Comparison of ENCODE assay signal across 8 cellular contexts in genomic region chr9:127921592-127922120, GRCh38. TPM values are rescaled to one million over a fixed set of nuclear protein-coding genes. Genes with fewer than 3 reads are reported as not detected.
A peak's percentile ranks its signal among the peaks of the same experiment; 100 is the strongest.
DNase-seq lines count a peak whose midpoint lies in the region; ATAC-seq lines count a peak whose summit lies in the region.

No MANE protein-coding gene starts in this region.

- no peaks in the 10 kb centered on the region for H3K36me3 ChIP-seq in effector memory CD4-positive, alpha-beta T cell (ENCODE audit: control insufficient read depth, insufficient read depth, low read length)

- no peak overlapping the region for H3K27ac ChIP-seq in effector memory CD4-positive, alpha-beta T cell (ENCODE audit: insufficient read depth, low read length, poor library complexity, severe bottlenecking)

- H3K4me1 Mint-ChIP-seq in activated CD4-positive, alpha-beta memory T cell treated with anti-CD3 and anti-CD28 coated beads for 36 hours (ENCODE audit: low read depth) = peaks cover 35% of the 10 kb centered on the region
- peaks cover 28 to 53% of the 10 kb centered on the region in 2 donors for H3K4me1 Mint-ChIP-seq in stimulated activated naive B cell treated with anti-CD40 and anti-IgM and Interleukin-4, amounts not matched to agents 10 μg/mL and 1 μg/mL and 100 μg/mL, for 72 hours

- H3K4me1 ChIP-seq in effector memory CD4-positive, alpha-beta T cell (ENCODE audit: control insufficient read depth, insufficient read depth, low read length, poor library complexity, severe bottlenecking) = peaks cover 27% of the 10 kb centered on the region

- POLR2A ChIA-PET in activated CD4-positive, alpha-beta memory T cell treated with anti-CD3 and anti-CD28 coated beads for 36 hours (lab: Charles Lee) = interaction anchor here (0.7 to 1.1 kb wide), 3 partner anchors 8 to 206 kb away, joined by 3 to 5 read pairs (median 3); partner anchors contain the start of genes CDK9, PIP5KL1, PTRH1 and TTC16

- CTCF ChIA-PET in activated CD4-positive, alpha-beta memory T cell treated with anti-CD3 and anti-CD28 coated beads for 36 hours (lab: Charles Lee) = interaction anchor here (0.6 to 5.4 kb wide), 45 partner anchors 9 to 677 kb away, joined by 3 to 57 read pairs (median 5); partner anchors contain the start of genes CDK9, DPM2, ENG and PIP5KL1

- H3K4me3 ChIP-seq in effector memory CD4-positive, alpha-beta T cell (ENCODE audit: insufficient read depth, low read depth, low read length, poor library complexity, severe bottlenecking) = peak overlapping the region; percentile 36

- H3K27me3 ChIP-seq in effector memory CD4-positive, alpha-beta T cell (replicated peaks; ENCODE audit: control insufficient read depth, insufficient read depth, low read length, poor library complexity, severe bottlenecking) = no peaks in the 10 kb centered on the region

- intact Hi-C loops in activated CD4-positive, alpha-beta memory T cell treated with anti-CD3 and anti-CD28 coated beads for 36 hours (cut with micrococcal nuclease) = loop anchor here (1.0 to 10.0 kb wide), 3 partner anchors 186 to 417 kb away; partner anchors contain the start of gene TOR2A

- ATAC-seq in stimulated activated naive B cell treated with anti-CD40 and anti-IgM and Interleukin-4, amounts not matched to agents 10 μg/mL and 1 μg/mL and 100 μg/mL, for 72 hours (replicated peaks) = peak; percentile 17 to 27
- no peak for ATAC-seq in HG02759 (IDR thresholded peaks at IDR 0.05; ENCODE audit: unreplicated experiment)

- peaks cover 5% of the 10 kb centered on the region for H3K27me3 Mint-ChIP-seq in activated CD4-positive, alpha-beta memory T cell treated with anti-CD3 and anti-CD28 coated beads for 36 hours
- H3K27me3 Mint-ChIP-seq in stimulated activated naive B cell treated with anti-CD40 and anti-IgM and Interleukin-4, amounts not matched to agents 10 μg/mL and 1 μg/mL and 100 μg/mL, for 72 hours = peaks cover 8 to 11% of the 10 kb centered on the region in 2 donors

- H3K9me3 ChIP-seq in effector memory CD4-positive, alpha-beta T cell (ENCODE audit: control insufficient read depth, low read length) = no peaks in the 10 kb centered on the region

- H3K4me3 Mint-ChIP-seq in activated CD4-positive, alpha-beta memory T cell treated with anti-CD3 and anti-CD28 coated beads for 36 hours = peak overlapping the region; percentile 49
- H3K4me3 Mint-ChIP-seq in stimulated activated naive B cell treated with anti-CD40 and anti-IgM and Interleukin-4, amounts not matched to agents 10 μg/mL and 1 μg/mL and 100 μg/mL, for 72 hours = peak overlapping the region; percentile 69 to 81

- H3K9me3 Mint-ChIP-seq in activated CD4-positive, alpha-beta memory T cell treated with anti-CD3 and anti-CD28 coated beads for 36 hours = no peaks in the 10 kb centered on the region
- H3K9me3 Mint-ChIP-seq in stimulated activated naive B cell treated with anti-CD40 and anti-IgM and Interleukin-4, amounts not matched to agents 10 μg/mL and 1 μg/mL and 100 μg/mL, for 72 hours = no peaks in the 10 kb centered on the region

- H3K36me3 Mint-ChIP-seq in activated CD4-positive, alpha-beta memory T cell treated with anti-CD3 and anti-CD28 coated beads for 36 hours = no peaks in the 10 kb centered on the region
- peaks cover 0 to 9% of the 10 kb centered on the region in 2 donors for H3K36me3 Mint-ChIP-seq in stimulated activated naive B cell treated with anti-CD40 and anti-IgM and Interleukin-4, amounts not matched to agents 10 μg/mL and 1 μg/mL and 100 μg/mL, for 72 hours

- DNase-seq in NCI-H1436 (lab: John Stamatoyannopoulos, UW) = peak; percentile 31
- DNase-seq in NCI-H1436 treated with DMSO at 0.1 percent for 48 hours (lab: John Stamatoyannopoulos, UW) = no peak
- DNase-seq in NCI-H2029 treated with DMSO at 0.1 percent for 48 hours (lab: John Stamatoyannopoulos, UW) = peak; percentile 53
- peak; percentile 86 for DNase-seq in activated CD4-positive, alpha-beta memory T cell treated with anti-CD3 and anti-CD28 coated beads for 36 hours
- DNase-seq in effector memory CD4-positive, alpha-beta T cell = peak; percentile 50 to 71 (median 61)
- peak; percentile 52 for DNase-seq in myocyte (ENCODE audit: low read depth)
- peak; percentile 62 for DNase-seq in stimulated activated naive B cell treated with anti-CD40 and anti-IgM and Interleukin-4, amounts not matched to agents 10 μg/mL and 1 μg/mL and 100 μg/mL, for 72 hours

- no peak overlapping the region for H3K27ac Mint-ChIP-seq in activated CD4-positive, alpha-beta memory T cell treated with anti-CD3 and anti-CD28 coated beads for 36 hours
- H3K27ac Mint-ChIP-seq in stimulated activated naive B cell treated with anti-CD40 and anti-IgM and Interleukin-4, amounts not matched to agents 10 μg/mL and 1 μg/mL and 100 μg/mL, for 72 hours = peak overlapping the region; percentile 67

RNA-seq across cellular contexts. Expression of gene ST6GALNAC4, which starts 4.8 kb away (rescaled TPM):
- 10 to 100 TPM; 21.2 to 23.5 TPM for total RNA-seq in activated CD4-positive, alpha-beta memory T cell treated with anti-CD3 and anti-CD28 coated beads for 36 hours
- total RNA-seq in myocyte = 114 and 195 TPM in 2 replicates
- 32.8 TPM for polyA plus RNA-seq in myocyte (2012)

RNA-seq across cellular contexts. Expression of gene PIP5KL1, which starts 8.9 kb away (rescaled TPM):
- 1 to 10 TPM in 1 of 2 experiments, under 1 TPM in 1; 0.94 to 2.9 TPM for total RNA-seq in activated CD4-positive, alpha-beta memory T cell treated with anti-CD3 and anti-CD28 coated beads for 36 hours
- total RNA-seq in myocyte = 0.36 and 1.5 TPM in 2 replicates
- polyA plus RNA-seq in myocyte (2012) = 0.87 TPM

RNA-seq across cellular contexts. Expression of gene DPM2, which starts 16.0 kb away (rescaled TPM):
- 10 to 100 TPM; 41.5 to 42.0 TPM for total RNA-seq in activated CD4-positive, alpha-beta memory T cell treated with anti-CD3 and anti-CD28 coated beads for 36 hours
- total RNA-seq in myocyte = 12.5 and 12.6 TPM in 2 replicates
- polyA plus RNA-seq in myocyte (2012) = 32.8 TPM

RNA-seq across cellular contexts. Expression of gene ST6GALNAC6, which starts 22.3 kb away (rescaled TPM):
- 10 to 100 TPM; 50.1 to 53.8 TPM for total RNA-seq in activated CD4-positive, alpha-beta memory T cell treated with anti-CD3 and anti-CD28 coated beads for 36 hours
- 111 and 121 TPM in 2 replicates for total RNA-seq in myocyte
- 98.1 TPM for polyA plus RNA-seq in myocyte (2012)

RNA-seq across cellular contexts. Expression of gene AK1, which starts 44.2 kb away (rescaled TPM):
- 10 to 100 TPM; 27.7 to 28.5 TPM for total RNA-seq in activated CD4-positive, alpha-beta memory T cell treated with anti-CD3 and anti-CD28 coated beads for 36 hours
- total RNA-seq in myocyte = 611 and 777 TPM in 2 replicates
- polyA plus RNA-seq in myocyte (2012) = 432 TPM
